ENCODE assay signal across 1 cellular context in genomic region chr11:86061483-86061882, GRCh38.
TF ChIP-seq lines count a peak whose summit lies in the region.

No MANE protein-coding gene starts in this region.

TF ChIP-seq in GM23338, 12 proteins besides CTCF, POLR2A, EP300 and RAD21 (continued from another document):
- no peak for TF ChIP-seq REST (IDR thresholded peaks at IDR 0.05; ENCODE audit: unreplicated experiment)
- no peak for TF ChIP-seq POLR2AphosphoS5 (IDR thresholded peaks at IDR 0.05; ENCODE audit: low read depth)
- TF ChIP-seq STAT1 (IDR thresholded peaks at IDR 0.05; ENCODE audit: unreplicated experiment): no peak
- no peak for TF ChIP-seq EZH2phosphoT487 (IDR thresholded peaks at IDR 0.05; ENCODE audit: unreplicated experiment)
- TF ChIP-seq ZNF462 (CRISPR knock-in tag; IDR thresholded peaks at IDR 0.05): no peak
TF ChIP-seq in GM23338: peak in this region for 0.
